In genomic region chr2:85538507-85539360, GRCh38 we compare ENCODE assay signal across 1 cellular context.
TF ChIP-seq lines count a peak whose summit lies in the region.

Gene MAT2A (plus strand): TSS chr2:85539168. CDS start chr2:85539288, 120 bp downstream.

TF ChIP-seq in K562, 482 proteins besides CTCF, POLR2A, EP300 and RAD21 (continued from another document and continues in another):
- TF ChIP-seq, protein P1, sequence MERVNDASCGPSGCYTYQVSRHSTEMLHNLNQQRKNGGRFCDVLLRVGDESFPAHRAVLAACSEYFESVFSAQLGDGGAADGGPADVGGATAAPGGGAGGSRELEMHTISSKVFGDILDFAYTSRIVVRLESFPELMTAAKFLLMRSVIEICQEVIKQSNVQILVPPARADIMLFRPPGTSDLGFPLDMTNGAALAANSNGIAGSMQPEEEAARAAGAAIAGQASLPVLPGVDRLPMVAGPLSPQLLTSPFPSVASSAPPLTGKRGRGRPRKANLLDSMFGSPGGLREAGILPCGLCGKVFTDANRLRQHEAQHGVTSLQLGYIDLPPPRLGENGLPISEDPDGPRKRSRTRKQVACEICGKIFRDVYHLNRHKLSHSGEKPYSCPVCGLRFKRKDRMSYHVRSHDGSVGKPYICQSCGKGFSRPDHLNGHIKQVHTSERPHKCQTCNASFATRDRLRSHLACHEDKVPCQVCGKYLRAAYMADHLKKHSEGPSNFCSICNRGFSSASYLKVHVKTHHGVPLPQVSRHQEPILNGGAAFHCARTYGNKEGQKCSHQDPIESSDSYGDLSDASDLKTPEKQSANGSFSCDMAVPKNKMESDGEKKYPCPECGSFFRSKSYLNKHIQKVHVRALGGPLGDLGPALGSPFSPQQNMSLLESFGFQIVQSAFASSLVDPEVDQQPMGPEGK (CRISPR knock-in tag; IDR thresholded peaks at IDR 0.05; ENCODE audit: borderline replicate concordance): 0 out of 2 replicates have a peak, but pooled peaks have one; percentile 3
- TF ChIP-seq EZH2 (IDR thresholded peaks at IDR 0.05; ENCODE audit: borderline replicate concordance, low read depth, low read length) (no peak), ZBED1 (IDR thresholded peaks at IDR 0.05) (peak; percentile 92), EHMT2 (IDR thresholded peaks at IDR 0.05) (no peak), FUS (optimal IDR thresholded peaks at IDR 0.05; ENCODE audit: low read depth, low read length) (peak; percentile 96), PURB (CRISPR knock-in tag; IDR thresholded peaks at IDR 0.05; ENCODE audit: low read depth) (no peak), STAT5B (CRISPR knock-in tag; IDR thresholded peaks at IDR 0.05) (no peak), TCF7 (IDR thresholded peaks at IDR 0.05; ENCODE audit: borderline replicate concordance) (no peak), ZNF609 (CRISPR knock-in tag; IDR thresholded peaks at IDR 0.05; ENCODE audit: borderline replicate concordance) (no peak; the same call in 1 of the 2 replicates), ZBTB40 (IDR thresholded peaks at IDR 0.05) (peak; percentile 32; the same call in 1 of the 2 replicates), ZBTB40 (CRISPR knock-in tag; IDR thresholded peaks at IDR 0.05) (no peak), RNF2 (IDR thresholded peaks at IDR 0.05) (peak; percentile 80), KLF10 (CRISPR knock-in tag; IDR thresholded peaks at IDR 0.05) (no peak), CBFA2T3 (IDR thresholded peaks at IDR 0.05) (peak; percentile 20; the same call in 1 of the 2 replicates), ZNF41 (CRISPR knock-in tag; conservative IDR thresholded peaks at IDR 0.05) (no peak), TCFL5 (CRISPR knock-in tag; conservative IDR thresholded peaks at IDR 0.05) (no peak), HNRNPUL1 (IDR thresholded peaks at IDR 0.05; ENCODE audit: low read length) (no peak), RBM34 (IDR thresholded peaks at IDR 0.05; ENCODE audit: borderline replicate concordance, insufficient read depth, low read length) (no peak), CCAR2 (IDR thresholded peaks at IDR 0.05; ENCODE audit: low read depth, low read length) (no peak), PPARD (CRISPR knock-in tag; IDR thresholded peaks at IDR 0.05) (no peak), TSC22D4 (tag; IDR thresholded peaks at IDR 0.05) (no peak), FOXM1 (IDR thresholded peaks at IDR 0.05; ENCODE audit: low read depth) (peak; percentile 74), FOXM1 (CRISPR knock-in tag; IDR thresholded peaks at IDR 0.05; ENCODE audit: low read depth) (peak; percentile 44; the same call in 1 of the 2 replicates), NR3C1 (CRISPR knock-in tag; IDR thresholded peaks at IDR 0.05) (no peak; the same call in 1 of the 2 replicates), SLC30A9 (CRISPR knock-in tag; IDR thresholded peaks at IDR 0.05) (no peak), ERF (CRISPR knock-in tag; IDR thresholded peaks at IDR 0.05) (no peak), HDAC8 (tag; IDR thresholded peaks at IDR 0.05) (no peak), ZNF695 (CRISPR knock-in tag; IDR thresholded peaks at IDR 0.05) (no peak), YY1 (IDR thresholded peaks at IDR 0.05; ENCODE audit: borderline replicate concordance in 1 of 3, control insufficient read depth in 1 of 3, extremely low read depth in 1 of 3, insufficient read depth in 3 of 3, insufficient read length in 1 of 3, insufficient replicate concordance in 2 of 3, low read depth in 1 of 3, low read length in 2 of 3) (peak; percentile 86 to 97 (median 94)), HDAC6 (IDR thresholded peaks at IDR 0.05; ENCODE audit: low read depth, low read length) (0 out of 2 replicates have a peak, but pooled peaks have one; percentile 68), ADNP (tag; IDR thresholded peaks at IDR 0.05) (no peak)
- TF ChIP-seq, protein P2, sequence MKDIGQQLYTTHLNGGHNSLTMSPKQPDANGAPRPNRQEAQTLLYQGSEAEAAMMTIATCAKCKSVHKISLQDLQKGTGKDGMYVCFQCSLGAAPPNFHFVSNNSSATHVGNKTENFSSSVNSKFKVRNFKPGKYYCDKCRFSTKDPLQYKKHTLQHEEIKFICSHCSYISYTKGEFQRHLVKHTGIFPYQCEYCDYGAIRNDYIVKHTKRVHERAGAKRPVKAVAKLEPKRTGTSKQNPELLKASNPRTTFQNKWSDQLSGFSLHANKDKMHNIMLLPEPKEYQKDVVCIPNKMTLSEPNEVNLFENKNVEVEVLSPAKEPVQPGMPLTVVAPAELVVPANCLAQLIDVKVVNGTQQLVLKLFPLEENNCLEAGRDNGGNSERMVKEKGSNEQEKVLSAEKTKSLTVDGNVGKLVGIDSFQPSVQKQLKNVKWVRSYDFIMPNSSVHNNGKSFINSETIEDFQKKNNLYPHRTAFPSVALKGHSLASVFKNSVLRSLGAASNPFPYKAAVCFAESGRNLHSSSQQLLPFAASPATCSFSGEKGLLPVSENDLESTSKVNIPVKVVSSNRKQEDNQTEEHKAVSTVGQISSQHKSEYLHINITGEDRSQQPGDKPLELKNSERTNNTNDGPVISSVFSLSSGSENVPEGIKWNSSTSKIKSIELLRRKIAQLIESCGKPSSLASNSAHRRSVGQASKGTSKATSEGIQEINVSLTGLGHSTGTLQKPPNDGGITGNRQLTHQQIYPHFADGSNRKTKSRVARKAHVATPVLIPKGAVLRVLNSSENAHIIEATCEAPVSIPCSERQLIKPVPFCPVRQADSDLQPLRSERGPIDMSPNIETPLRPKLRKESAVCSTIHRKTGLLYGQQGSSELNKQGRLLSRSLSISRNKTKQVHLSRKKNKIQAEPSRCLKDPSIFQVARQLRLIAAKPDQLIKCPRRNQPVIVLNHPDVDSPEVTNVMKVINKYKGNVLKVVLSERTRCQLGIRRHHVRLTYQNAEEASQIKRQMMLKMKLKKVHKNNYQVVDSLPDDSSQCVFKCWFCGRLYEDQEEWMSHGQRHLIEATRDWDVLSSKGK (CRISPR knock-in tag; IDR thresholded peaks at IDR 0.05): no peak
- TF ChIP-seq, protein P3, sequence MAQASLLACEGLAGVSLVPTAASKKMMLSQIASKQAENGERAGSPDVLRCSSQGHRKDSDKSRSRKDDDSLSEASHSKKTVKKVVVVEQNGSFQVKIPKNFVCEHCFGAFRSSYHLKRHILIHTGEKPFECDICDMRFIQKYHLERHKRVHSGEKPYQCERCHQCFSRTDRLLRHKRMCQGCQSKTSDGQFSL (CRISPR knock-in tag; IDR thresholded peaks at IDR 0.05): peak; percentile 13; the same call in 1 of the 2 replicates
- TF ChIP-seq, protein P3 (tag; IDR thresholded peaks at IDR 0.05): 0 out of 4 replicates have a peak, but pooled peaks of 1 of the 2 experiments have one; percentile 5
- TF ChIP-seq, protein P4, sequence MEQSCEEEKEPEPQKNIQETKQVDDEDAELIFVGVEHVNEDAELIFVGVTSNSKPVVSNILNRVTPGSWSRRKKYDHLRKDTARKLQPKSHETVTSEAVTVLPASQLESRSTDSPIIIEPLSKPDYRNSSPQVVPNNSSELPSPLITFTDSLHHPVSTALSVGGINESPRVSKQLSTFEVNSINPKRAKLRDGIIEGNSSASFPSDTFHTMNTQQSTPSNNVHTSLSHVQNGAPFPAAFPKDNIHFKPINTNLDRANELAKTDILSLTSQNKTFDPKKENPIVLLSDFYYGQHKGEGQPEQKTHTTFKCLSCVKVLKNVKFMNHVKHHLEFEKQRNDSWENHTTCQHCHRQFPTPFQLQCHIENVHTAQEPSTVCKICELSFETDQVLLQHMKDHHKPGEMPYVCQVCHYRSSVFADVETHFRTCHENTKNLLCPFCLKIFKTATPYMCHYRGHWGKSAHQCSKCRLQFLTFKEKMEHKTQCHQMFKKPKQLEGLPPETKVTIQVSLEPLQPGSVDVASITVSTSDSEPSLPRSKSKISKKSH (CRISPR knock-in tag; IDR thresholded peaks at IDR 0.05): no peak
- TF ChIP-seq, protein P5, sequence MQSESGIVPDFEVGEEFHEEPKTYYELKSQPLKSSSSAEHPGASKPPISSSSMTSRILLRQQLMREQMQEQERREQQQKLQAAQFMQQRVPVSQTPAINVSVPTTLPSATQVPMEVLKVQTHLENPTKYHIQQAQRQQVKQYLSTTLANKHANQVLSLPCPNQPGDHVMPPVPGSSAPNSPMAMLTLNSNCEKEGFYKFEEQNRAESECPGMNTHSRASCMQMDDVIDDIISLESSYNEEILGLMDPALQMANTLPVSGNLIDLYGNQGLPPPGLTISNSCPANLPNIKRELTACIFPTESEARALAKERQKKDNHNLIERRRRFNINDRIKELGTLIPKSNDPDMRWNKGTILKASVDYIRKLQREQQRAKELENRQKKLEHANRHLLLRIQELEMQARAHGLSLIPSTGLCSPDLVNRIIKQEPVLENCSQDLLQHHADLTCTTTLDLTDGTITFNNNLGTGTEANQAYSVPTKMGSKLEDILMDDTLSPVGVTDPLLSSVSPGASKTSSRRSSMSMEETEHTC (IDR thresholded peaks at IDR 0.05): peak; percentile 24; the same call in 1 of the 2 replicates
